ENCODE assay signal across 18 cellular contexts in genomic region chr12:46377678-46378077, GRCh38. TPM values are rescaled to one million over a fixed set of nuclear protein-coding genes. Genes with fewer than 3 reads are reported as not detected.
DNase-seq lines count a peak whose midpoint lies in the region; ATAC-seq and TF ChIP-seq lines count a peak whose summit lies in the region.
"Had no signal": no experiment of that assay in that cellular context is flagged by ENCODE, and none has a peak within 500 bp of the region (broad histone marks: within the 10 kb centered on the region; RNA-seq: fewer than 3 reads in every experiment).

No MANE protein-coding gene starts in this region.

- TF ChIP-seq RAD21 in SK-N-SH (IDR thresholded peaks at IDR 0.05; ENCODE audit: low read length) = no peak

- H4K20me1 ChIP-seq in SK-N-SH (ENCODE audit: insufficient read depth) (no peaks in the 10 kb centered on the region), PC-3 (ENCODE audit: low read length) (no peaks in the 10 kb centered on the region)

- H3F3A ChIP-seq in SK-N-SH (replicated peaks; ENCODE audit: insufficient read depth) (peaks cover 20% of the 10 kb centered on the region), PC-3 (ENCODE audit: low read length, unreplicated experiment) (no peaks in the 10 kb centered on the region)

- H3K79me2 ChIP-seq in SK-N-SH (ENCODE audit: insufficient read depth) (peaks cover 16% of the 10 kb centered on the region; the same call in 1 of the 2 replicates), PC-3 (ENCODE audit: low read length) (peaks cover 17% of the 10 kb centered on the region)

- H3K4me3 ChIP-seq in SK-N-SH (ENCODE audit: low read depth in 2 of 2, low read length in 1 of 2) (no peak overlapping the region), PC-3 (ENCODE audit: low read length) (no peak overlapping the region), SJCRH30 (no peak overlapping the region)

- ATAC-seq in SK-N-SH treated with all-trans-retinoic acid at 6 μM for 48 hours = no peak
- no peak for ATAC-seq in PC-3
- ATAC-seq in GM21423 (IDR thresholded peaks at IDR 0.05; ENCODE audit: unreplicated experiment) = no peak
- ATAC-seq: stimulated activated naive B cell treated with anti-CD40 and anti-IgM and Interleukin-4, amounts not matched to agents 10 μg/mL and 1 μg/mL and 100 μg/mL, for 72 hours had no signal

- WGBS in SK-N-SH (ENCODE audit: low lambda C conversion rate) = 69% methylated on average over 3 of the region's 3 CpGs

- H2AFZ ChIP-seq in SK-N-SH (ENCODE audit: low read depth) (no peak overlapping the region), PC-3 (ENCODE audit: low read length) (no peak overlapping the region)

- POLR2A ChIA-PET in SK-N-SH (lab: Yijun Ruan, JAX) (no interaction called here), PC-3 (lab: Charles Lee; ENCODE audit: unreplicated experiment) (no interaction called here)

- BruUV-seq in PC-3 (replicated peaks; lab: Mats Ljungman, UMichigan) = no TSS peak

- H3K9ac ChIP-seq in SK-N-SH (no peak overlapping the region), PC-3 (ENCODE audit: low read length) (no peak overlapping the region)

- no peak for TF ChIP-seq POLR2A in erythroblast (IDR thresholded peaks at IDR 0.05; ENCODE audit: low read length)

- H3K9me2 ChIP-seq in SK-N-SH (no peaks in the 10 kb centered on the region), PC-3 (replicated peaks; ENCODE audit: low read length) (no peaks in the 10 kb centered on the region)

- H3K27ac ChIP-seq in SK-N-SH (ENCODE audit: low read depth in 2 of 2, low read length in 1 of 2) (no peak overlapping the region; a peak in 1 of 4 replicates), PC-3 (ENCODE audit: low read length) (no peak overlapping the region), SJCRH30 (no peak overlapping the region)
- H3K27ac ChIP-seq: 22Rv1 had no signal

- peaks cover 12 to 19% of the 10 kb centered on the region in 2 experiments; a peak in 3 of 4 replicates for H3K4me1 ChIP-seq in SK-N-SH (ENCODE audit: control insufficient read depth in 1 of 2, insufficient read depth in 2 of 2, low read depth in 1 of 2, low read length in 1 of 2)
- peaks cover 17% of the 10 kb centered on the region for H3K4me1 ChIP-seq in PC-3 (ENCODE audit: insufficient read depth, low read length)
- H3K4me1 ChIP-seq in SJCRH30 = peaks cover 9% of the 10 kb centered on the region

- H3K9me3 ChIP-seq in SK-N-SH (no peaks in the 10 kb centered on the region), PC-3 (ENCODE audit: low read length) (no peaks in the 10 kb centered on the region), SJCRH30 (replicated peaks) (no peaks in the 10 kb centered on the region; the same call in 1 of the 2 replicates)
- H3K9me3 ChIP-seq: BE2C had no signal

- H3K36me3 ChIP-seq in SK-N-SH (replicated peaks in 1 of 2; ENCODE audit: control insufficient read depth in 1 of 2, insufficient read depth in 2 of 2, low read length in 1 of 2) = no peaks in the 10 kb centered on the region
- no peaks in the 10 kb centered on the region for H3K36me3 ChIP-seq in PC-3 (ENCODE audit: low read depth, low read length)
- H3K36me3 ChIP-seq in SJCRH30 = no peaks in the 10 kb centered on the region
- H3K36me3 ChIP-seq: BE2C had no signal

- intact Hi-C loops in PC-3 (cut with micrococcal nuclease) = no loop called here

- TF ChIP-seq CTCF in SK-N-SH (IDR thresholded peaks at IDR 0.05) = no peak
- no peak for TF ChIP-seq CTCF in PC-3 (conservative IDR thresholded peaks at IDR 0.05; ENCODE audit: low read depth, low read length)

- TF ChIP-seq EP300 in SK-N-SH (IDR thresholded peaks at IDR 0.05; ENCODE audit: borderline replicate concordance in 1 of 2, low read depth in 1 of 2, low read length in 1 of 2) = no peak

- H3K4me2 ChIP-seq in SK-N-SH (no peak overlapping the region), PC-3 (ENCODE audit: low read length) (no peak overlapping the region)

- H3K27me3 ChIP-seq in SK-N-SH (ENCODE audit: insufficient read depth) (no peaks in the 10 kb centered on the region), PC-3 (ENCODE audit: low read length) (no peaks in the 10 kb centered on the region), SJCRH30 (no peaks in the 10 kb centered on the region)
- H3K27me3 ChIP-seq: BE2C had no signal

- CTCF ChIA-PET in SK-N-SH (lab: Yijun Ruan, JAX) (interaction anchor here (1.5 kb wide), 1 partner anchor 387 kb away, joined by 4 read pairs; the partner anchor contains the start of gene SCAF11), PC-3 (lab: Charles Lee) (no interaction called here)

- DNase-seq in SK-N-SH = no peak
- peak; percentile 15 for DNase-seq in stimulated activated CD4-positive, alpha-beta T cell treated with anti-CD3 and anti-CD28 coated beads, Interleukin-15, amount 100 ng/mL, for 24 hours
- DNase-seq in stimulated activated CD4-positive, alpha-beta T cell treated with anti-CD3 and anti-CD28 coated beads, Interleukin-2, amount 100 ng/mL, for 48 hours = no peak
- peak; percentile 17 to 22 for DNase-seq in erythroblast (lab: John Stamatoyannopoulos, UW)
- no peak for DNase-seq in PC-3
- no peak for DNase-seq in SJCRH30
- DNase-seq: activated CD4-positive, alpha-beta T cell treated with anti-CD3 and anti-CD28 coated beads, Interleukin-2, amount 50 U/mL, for 48 hours; activated effector memory CD4-positive, alpha-beta T cell treated with anti-CD3 and anti-CD28 coated beads, Interleukin-2, amount 50 U/mL, for 16 hours; BE2C; GOT3; NCI-H1048; NCI-H2029 treated with DMSO at 0.1 percent for 48 hours; NCI-H510A; retina; stimulated activated naive B cell treated with anti-CD40 and anti-IgM and Interleukin-4, amounts not matched to agents 10 μg/mL and 1 μg/mL and 100 μg/mL, for 72 hours had no signal

TF ChIP-seq in SK-N-SH, 30 proteins besides CTCF, POLR2A, EP300 and RAD21:
- 0 out of 2 replicates have a peak, but pooled peaks have one; percentile 10 for TF ChIP-seq FOSL2 (IDR thresholded peaks at IDR 0.05; ENCODE audit: borderline replicate concordance, low read depth)
- TF ChIP-seq, protein P1, sequence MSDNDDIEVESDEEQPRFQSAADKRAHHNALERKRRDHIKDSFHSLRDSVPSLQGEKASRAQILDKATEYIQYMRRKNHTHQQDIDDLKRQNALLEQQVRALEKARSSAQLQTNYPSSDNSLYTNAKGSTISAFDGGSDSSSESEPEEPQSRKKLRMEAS (IDR thresholded peaks at IDR 0.05; ENCODE audit: low read depth) = 0 out of 2 replicates have a peak, but pooled peaks have one; percentile 18
- TF ChIP-seq, protein P2, sequence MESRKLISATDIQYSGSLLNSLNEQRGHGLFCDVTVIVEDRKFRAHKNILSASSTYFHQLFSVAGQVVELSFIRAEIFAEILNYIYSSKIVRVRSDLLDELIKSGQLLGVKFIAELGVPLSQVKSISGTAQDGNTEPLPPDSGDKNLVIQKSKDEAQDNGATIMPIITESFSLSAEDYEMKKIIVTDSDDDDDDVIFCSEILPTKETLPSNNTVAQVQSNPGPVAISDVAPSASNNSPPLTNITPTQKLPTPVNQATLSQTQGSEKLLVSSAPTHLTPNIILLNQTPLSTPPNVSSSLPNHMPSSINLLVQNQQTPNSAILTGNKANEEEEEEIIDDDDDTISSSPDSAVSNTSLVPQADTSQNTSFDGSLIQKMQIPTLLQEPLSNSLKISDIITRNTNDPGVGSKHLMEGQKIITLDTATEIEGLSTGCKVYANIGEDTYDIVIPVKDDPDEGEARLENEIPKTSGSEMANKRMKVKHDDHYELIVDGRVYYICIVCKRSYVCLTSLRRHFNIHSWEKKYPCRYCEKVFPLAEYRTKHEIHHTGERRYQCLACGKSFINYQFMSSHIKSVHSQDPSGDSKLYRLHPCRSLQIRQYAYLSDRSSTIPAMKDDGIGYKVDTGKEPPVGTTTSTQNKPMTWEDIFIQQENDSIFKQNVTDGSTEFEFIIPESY (IDR thresholded peaks at IDR 0.05; ENCODE audit: borderline replicate concordance, low read depth) = no peak

TF ChIP-seq in SK-N-SH treated with all-trans-retinoic acid at 6 μM for 48 hours, 23 proteins besides CTCF, POLR2A, EP300 and RAD21:
- no peak for TF ChIP-seq PATZ1 (CRISPR knock-in tag; IDR thresholded peaks at IDR 0.05; ENCODE audit: borderline replicate concordance)
- TF ChIP-seq CSDC2 (CRISPR knock-in tag; IDR thresholded peaks at IDR 0.05) = no peak
- TF ChIP-seq OSR1 (CRISPR knock-in tag; IDR thresholded peaks at IDR 0.05) = no peak
- no peak for TF ChIP-seq PPARA (CRISPR knock-in tag; IDR thresholded peaks at IDR 0.05; ENCODE audit: borderline replicate concordance)
- TF ChIP-seq SNAI2 (CRISPR knock-in tag; IDR thresholded peaks at IDR 0.05) = no peak
- TF ChIP-seq ZNF8 (CRISPR knock-in tag; IDR thresholded peaks at IDR 0.05) = no peak
- TF ChIP-seq BACH2 (CRISPR knock-in tag; IDR thresholded peaks at IDR 0.05; ENCODE audit: borderline replicate concordance) = no peak
- TF ChIP-seq, protein P3, sequence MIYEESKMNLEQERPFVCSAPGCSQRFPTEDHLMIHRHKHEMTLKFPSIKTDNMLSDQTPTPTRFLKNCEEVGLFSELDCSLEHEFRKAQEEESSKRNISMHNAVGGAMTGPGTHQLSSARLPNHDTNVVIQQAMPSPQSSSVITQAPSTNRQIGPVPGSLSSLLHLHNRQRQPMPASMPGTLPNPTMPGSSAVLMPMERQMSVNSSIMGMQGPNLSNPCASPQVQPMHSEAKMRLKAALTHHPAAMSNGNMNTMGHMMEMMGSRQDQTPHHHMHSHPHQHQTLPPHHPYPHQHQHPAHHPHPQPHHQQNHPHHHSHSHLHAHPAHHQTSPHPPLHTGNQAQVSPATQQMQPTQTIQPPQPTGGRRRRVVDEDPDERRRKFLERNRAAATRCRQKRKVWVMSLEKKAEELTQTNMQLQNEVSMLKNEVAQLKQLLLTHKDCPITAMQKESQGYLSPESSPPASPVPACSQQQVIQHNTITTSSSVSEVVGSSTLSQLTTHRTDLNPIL (CRISPR knock-in tag; IDR thresholded peaks at IDR 0.05; ENCODE audit: low read depth) = no peak
- TF ChIP-seq ZFP3 (CRISPR knock-in tag; IDR thresholded peaks at IDR 0.05) = no peak

RNA-seq across cellular contexts. Expression of gene SLC38A2, which starts 5.1 kb away (rescaled TPM):
- 135 and 191 TPM in 2 replicates for polyA plus RNA-seq in SK-N-SH (2012; rRNA removed)
- polyA plus RNA-seq in SK-N-SH (2012; cell fraction: cytosol; rRNA removed) = 133 and 142 TPM in 2 replicates
- 395 and 464 TPM in 2 replicates for polyA plus RNA-seq in SK-N-SH (2012; cell fraction: nucleus; rRNA removed)
- 214 and 232 TPM in 2 replicates for total RNA-seq in PC-3 (2014; rRNA removed)
- 213 and 260 TPM in 2 replicates for total RNA-seq in SJCRH30 (2014; rRNA removed; shearing (Covaris generic))

Comparison
In these comparisons a context has a peak if more than half of its experiments do, and no peak if none do; other contexts are left out.
1. DNase-seq: peak in stimulated activated CD4-positive, alpha-beta T cell treated with anti-CD3 and anti-CD28 coated beads, Interleukin-15, amount 100 ng/mL, for 24 hours (single experiment) and erythroblast (2 of 2); none in SK-N-SH (single experiment), stimulated activated CD4-positive, alpha-beta T cell treated with anti-CD3 and anti-CD28 coated beads, Interleukin-2, amount 100 ng/mL, for 48 hours (0 of 2), PC-3 (single experiment) and SJCRH30 (0 of 2).